Comparison of ENCODE assay signal across 11 cellular contexts in the genomic region with DNA sequence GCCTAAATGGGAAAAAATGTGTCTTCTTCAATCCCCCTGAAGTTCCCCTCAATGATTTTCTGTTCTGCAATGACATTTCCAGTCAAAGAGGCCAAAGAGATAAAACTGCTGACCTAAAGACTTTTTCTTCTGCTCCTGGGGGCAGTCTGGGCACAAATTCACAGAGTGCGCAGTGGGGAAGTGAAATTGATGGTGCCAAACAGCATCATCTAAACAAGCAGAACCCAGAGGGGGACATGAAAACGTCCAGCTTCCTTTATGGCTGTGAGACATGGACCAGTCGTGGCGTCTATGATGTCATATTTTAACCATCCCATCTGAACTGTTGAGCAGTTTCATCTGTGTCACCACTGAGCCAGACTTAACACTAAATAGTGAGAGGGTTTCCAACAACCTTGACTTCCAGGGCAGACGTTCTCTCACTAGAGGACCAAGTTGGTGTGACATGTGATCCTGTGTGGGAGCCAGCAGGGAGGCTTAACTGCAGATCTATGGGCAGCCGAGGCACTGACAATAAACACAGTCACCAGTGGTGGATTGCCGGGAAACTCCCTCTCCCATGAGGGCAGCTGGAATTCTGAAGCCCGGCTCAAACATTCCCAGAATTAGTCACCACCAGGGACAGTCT. TPM values are rescaled to one million over a fixed set of nuclear protein-coding genes. Genes with fewer than 3 reads are reported as not detected.
DNase-seq lines count a peak whose midpoint lies in the region; ATAC-seq, FAIRE-seq and TF ChIP-seq lines count a peak whose summit lies in the region.
"Had no signal": no experiment of that assay in that cellular context is flagged by ENCODE, and none has a peak within 500 bp of the region (broad histone marks: within the 10 kb centered on the region; RNA-seq: fewer than 3 reads in every experiment).

No MANE protein-coding gene starts in this region.

- H3K9me3 ChIP-seq in Panc1 (ENCODE audit: control insufficient read depth, insufficient read depth, low read depth, low read length) = no peaks in the 10 kb centered on the region
- H3K9me3 ChIP-seq in HAP-1 = no peaks in the 10 kb centered on the region
- no peaks in the 10 kb centered on the region for H3K9me3 ChIP-seq in kidney (ENCODE audit: control insufficient read depth in 1 of 2, low read length in 2 of 2)

- DNase-seq in Daoy (ENCODE audit: low read depth) (peak; percentile 56), Panc1 (ENCODE audit: low read depth, low spot score) (no peak), dermis blood vessel endothelial cell (peak; percentile 10), HAP-1 (ENCODE audit: low spot score in 2 of 2) (no peak), NCI-H82 (lab: John Stamatoyannopoulos, UW) (no peak), kidney (no peak)
- DNase-seq in natural killer cell treated with Interleukin-12 subunit alpha and Interleukin-12 subunit beta and Interleukin-15 and Interleukin-18, amount 100 ng/mL, for 72 hours (ENCODE audit: low spot score) = no peak
- DNase-seq: NCI-H1436; stimulated activated CD4-positive, alpha-beta T cell treated with anti-CD3 and anti-CD28 coated beads, Interleukin-4, amount 100 ng/mL, for 4 hours had no signal

- CTCF ChIA-PET in Panc1 (lab: Charles Lee) = no interaction called here

- no peak for TF ChIP-seq CTCF in Panc1 (IDR thresholded peaks at IDR 0.05)
- TF ChIP-seq CTCF in kidney (IDR thresholded peaks at IDR 0.05; ENCODE audit: borderline replicate concordance, extremely low read depth, insufficient read depth) = no peak

- FAIRE-seq in kidney (lab: Jason Lieb, UNC) = no peak
- FAIRE-seq: G401.6 had no signal

- H3K27ac Mint-ChIP-seq in natural killer cell treated with Interleukin-12 subunit alpha and Interleukin-12 subunit beta and Interleukin-15 and Interleukin-18, amount 100 ng/mL, for 72 hours = peak overlapping the region; percentile 21 to 51

- H3K4me1 ChIP-seq in Panc1 (ENCODE audit: control insufficient read depth, insufficient read depth, low read length) (no peaks in the 10 kb centered on the region), HAP-1 (no peaks in the 10 kb centered on the region), kidney (ENCODE audit: control insufficient read depth in 1 of 2, insufficient read depth in 1 of 2, low read depth in 1 of 2, low read length in 2 of 2) (peaks cover 0 to 5% of the 10 kb centered on the region in 2 donors)

- H3K27ac ChIP-seq in Panc1 (ENCODE audit: low read length) (no peak overlapping the region), kidney (ENCODE audit: low read depth in 2 of 2, low read length in 2 of 2) (no peak overlapping the region)

- no peak overlapping the region for H3K9ac ChIP-seq in kidney (ENCODE audit: low read length in 2 of 2)

- H3K36me3 Mint-ChIP-seq in natural killer cell treated with Interleukin-12 subunit alpha and Interleukin-12 subunit beta and Interleukin-15 and Interleukin-18, amount 100 ng/mL, for 72 hours = no peaks in the 10 kb centered on the region

- H3K36me3 ChIP-seq in Panc1 (ENCODE audit: control insufficient read depth, insufficient read depth, low read length) (no peaks in the 10 kb centered on the region), HAP-1 (replicated peaks) (no peaks in the 10 kb centered on the region), kidney (ENCODE audit: control insufficient read depth in 1 of 2, insufficient read depth in 2 of 2, low read length in 2 of 2) (no peaks in the 10 kb centered on the region)

- peaks cover 13% of the 10 kb centered on the region; the same call in 1 of the 2 replicates for H3K27me3 ChIP-seq in Panc1 (ENCODE audit: control insufficient read depth, insufficient read depth, low read length)
- H3K27me3 ChIP-seq in HAP-1 (ENCODE audit: low read depth) = no peaks in the 10 kb centered on the region

- intact Hi-C loops in Panc1 (cut with micrococcal nuclease; ENCODE audit: unreplicated experiment) = no loop called here
- intact Hi-C loops in kidney (cut with DNase I) = no loop called here

- H3K4me3 ChIP-seq in Panc1 (ENCODE audit: low read depth in 2 of 2, low read length in 2 of 2) (no peak overlapping the region), HAP-1 (no peak overlapping the region), kidney (ENCODE audit: low read length in 2 of 2) (no peak overlapping the region)

- no peak overlapping the region for H3K4me3 Mint-ChIP-seq in natural killer cell treated with Interleukin-12 subunit alpha and Interleukin-12 subunit beta and Interleukin-15 and Interleukin-18, amount 100 ng/mL, for 72 hours

- no peaks in the 10 kb centered on the region for H3K9me3 Mint-ChIP-seq in natural killer cell treated with Interleukin-12 subunit alpha and Interleukin-12 subunit beta and Interleukin-15 and Interleukin-18, amount 100 ng/mL, for 72 hours

- peaks cover 0 to 23% of the 10 kb centered on the region in 2 donors for H3K4me1 Mint-ChIP-seq in natural killer cell treated with Interleukin-12 subunit alpha and Interleukin-12 subunit beta and Interleukin-15 and Interleukin-18, amount 100 ng/mL, for 72 hours (ENCODE audit: low read depth in 2 of 2)

- no TSS peak for BruUV-seq in Panc1 (replicated peaks; lab: Mats Ljungman, UMichigan)

- ATAC-seq in Panc1 (peak; percentile 73), HG03039 (IDR thresholded peaks at IDR 0.05; ENCODE audit: unreplicated experiment) (no peak)
- ATAC-seq in natural killer cell treated with Interleukin-12 subunit alpha and Interleukin-12 subunit beta and Interleukin-15 and Interleukin-18, amount 100 ng/mL, for 72 hours = peak in 1 of 2 donors; percentile 56

- in situ Hi-C loops in Panc1 (cut with HindIII; ENCODE audit: low pct_unique_long_range_greater_than_20kb, low sequenced_read_pairs) = no loop called here
- in situ Hi-C loops in HAP-1 (cut with MboI; ENCODE audit: low sequenced_read_pairs) = no loop called here

- POLR2A ChIA-PET in Panc1 (lab: Charles Lee) = no interaction called here

- H3K27me3 Mint-ChIP-seq in natural killer cell treated with Interleukin-12 subunit alpha and Interleukin-12 subunit beta and Interleukin-15 and Interleukin-18, amount 100 ng/mL, for 72 hours = no peaks in the 10 kb centered on the region

RNA-seq across cellular contexts. Expression of a gene that starts 12.4 kb away (rescaled TPM):
- total RNA-seq in Daoy (2014; rRNA removed; shearing (Covaris generic)) = not detected in 2 replicates
- total RNA-seq in Panc1 (2021; ENCODE audit: unreplicated experiment) (0.15 TPM), dermis blood vessel endothelial cell (not detected in 2 replicates), kidney (5.4 TPM)
- not detected for polyA plus RNA-seq in Panc1 (2012; ENCODE audit: insufficient read length)
- 1 to 10 TPM in 1 of 2 donors, under 1 TPM in 1; 0.33 to 2.9 TPM for total RNA-seq in natural killer cell treated with Interleukin-12 subunit alpha and Interleukin-12 subunit beta and Interleukin-15 and Interleukin-18, amount 100 ng/mL, for 72 hours
- 0.22 TPM for polyA plus RNA-seq in kidney (ENCODE audit: insufficient read depth, low read depth, low replicate concordance)

Comparison
In these comparisons a context has a peak if more than half of its experiments do, and no peak if none do; other contexts are left out.
1. DNase-seq: peak in Daoy (single experiment) and dermis blood vessel endothelial cell (single experiment); none in Panc1 (single experiment), natural killer cell treated with Interleukin-12 subunit alpha and Interleukin-12 subunit beta and Interleukin-15 and Interleukin-18, amount 100 ng/mL, for 72 hours (single experiment), HAP-1 (0 of 2), NCI-H82 (single experiment) and kidney (single experiment).